8 cellular contexts compared by ENCODE assay signal in the genomic region with DNA sequence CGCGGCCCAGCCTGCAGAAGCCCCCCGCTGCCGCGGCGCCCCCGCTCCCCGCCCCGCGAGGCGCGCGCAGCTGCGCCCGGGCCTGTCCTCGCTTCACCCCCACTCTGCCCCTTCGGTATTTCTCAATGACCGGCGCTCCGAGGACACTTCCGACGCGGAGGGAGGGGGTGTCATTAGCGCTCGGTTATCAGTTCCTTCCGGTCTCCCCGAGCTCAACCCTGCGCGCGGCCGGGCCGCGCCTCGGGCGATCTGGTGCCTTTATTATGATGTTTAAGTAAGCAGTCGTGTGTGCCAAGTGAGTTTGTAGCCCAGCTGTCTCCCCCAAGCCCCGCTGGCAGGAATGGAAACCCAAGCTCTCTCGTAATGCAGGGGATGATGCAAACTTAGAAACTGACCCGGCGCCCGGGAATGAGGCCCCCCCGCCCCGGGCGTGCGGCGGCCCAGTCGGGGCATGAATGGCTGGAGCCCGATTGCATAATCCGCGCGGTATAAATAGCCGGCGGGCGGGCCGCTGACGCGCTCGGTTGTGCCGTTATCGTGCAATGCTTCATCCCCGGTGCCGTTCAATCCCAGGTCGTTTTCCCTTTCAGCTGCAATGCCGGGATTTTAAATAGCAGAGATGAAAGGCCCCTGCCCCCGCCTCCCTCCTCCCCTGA. TPM values are rescaled to one million over a fixed set of nuclear protein-coding genes. Genes with fewer than 3 reads are reported as not detected.
DNase-seq lines count a peak whose midpoint lies in the region; ATAC-seq and TF ChIP-seq lines count a peak whose summit lies in the region.

No MANE protein-coding gene starts in this region.

- peak; percentile 77 for TF ChIP-seq POLR2A in right lobe of liver (IDR thresholded peaks at IDR 0.05)

- H3K27ac ChIP-seq in BLaER1 (peak overlapping the region; percentile 89), duodenal mucosa (ENCODE audit: low read depth, low read length) (peak overlapping the region; percentile 92), right lobe of liver (peak overlapping the region; percentile 87 to 99 (median 93))

- DNase-seq in NCI-H345 (lab: John Stamatoyannopoulos, UW) (peak; percentile 85), right lobe of liver (peak; percentile 92 to 95 (median 94))
- DNase-seq in activated CD4-positive, alpha-beta T cell treated with anti-CD3 and anti-CD28 coated beads for 4 hours, result peak; percentile 9 to 10
- peak; percentile 15 for DNase-seq in stimulated activated CD8-positive, alpha-beta memory T cell treated with anti-CD3 and anti-CD28 coated beads, Interleukin-12 subunit alpha, Interleukin-12 subunit beta, amount 100 ng/mL, for 4 hours (ENCODE audit: low read depth)

- peak overlapping the region; percentile 85 for H3K9ac ChIP-seq in BLaER1
- peak overlapping the region; percentile 63 to 84 for H3K9ac ChIP-seq in duodenal mucosa (ENCODE audit: low read depth in 1 of 2, low read length in 2 of 2)

- H3K4me1 ChIP-seq in BLaER1 (peaks cover 38% of the 10 kb centered on the region), duodenal mucosa (ENCODE audit: control insufficient read depth in 1 of 2, insufficient read depth in 2 of 2, low read length in 2 of 2) (peaks cover 10% of the 10 kb centered on the region in 2 donors), right lobe of liver (peaks cover 0 to 12% (median 1%) of the 10 kb centered on the region in 4 donors)

- H4K20me1 ChIP-seq in BLaER1, result peaks cover 5% of the 10 kb centered on the region; the same call in 1 of the 2 replicates

- peak in 1 of 4 donors; percentile 1 for TF ChIP-seq CTCF in right lobe of liver (IDR thresholded peaks at IDR 0.05)

- H3K36me3 ChIP-seq in BLaER1 (no peaks in the 10 kb centered on the region), duodenal mucosa (ENCODE audit: control insufficient read depth in 1 of 2, insufficient read depth in 2 of 2, low read length in 2 of 2) (no peaks in the 10 kb centered on the region), right lobe of liver (no peaks in the 10 kb centered on the region)

- peak; percentile 29 for ATAC-seq in GM19025 (IDR thresholded peaks at IDR 0.05; ENCODE audit: low read depth, unreplicated experiment)
- ATAC-seq in HG03159 (IDR thresholded peaks at IDR 0.05; ENCODE audit: unreplicated experiment), result peak; percentile 26
- ATAC-seq in right lobe of liver, result peak; percentile 61 to 73 (median 69)

- H3K4me2 ChIP-seq in BLaER1, result peak overlapping the region; percentile 92

- under 1% methylated on average over 30 of the region's 65 CpGs for WGBS in right lobe of liver (ENCODE audit: insufficient coverage, low coverage, low lambda C conversion rate, missing lambda C conversion rate)

- intact Hi-C loops in right lobe of liver (cut with DNase I), result loop anchor here in 1 of 2 donors (10.0 kb wide), 1 partner anchor 61 kb away; no protein-coding TSS in a partner anchor

- peak overlapping the region; percentile 83 for H3K4me3 ChIP-seq in BLaER1
- peak overlapping the region; percentile 69 to 80 for H3K4me3 ChIP-seq in duodenal mucosa (ENCODE audit: low read depth in 1 of 2, low read length in 2 of 2)
- H3K4me3 ChIP-seq in right lobe of liver, result peak overlapping the region; percentile 50 to 78 (median 62)

- no peaks in the 10 kb centered on the region for H3K9me3 ChIP-seq in BLaER1
- no peaks in the 10 kb centered on the region for H3K9me3 ChIP-seq in duodenal mucosa (ENCODE audit: control insufficient read depth in 1 of 2, low read length in 2 of 2)
- no peaks in the 10 kb centered on the region for H3K9me3 ChIP-seq in right lobe of liver

- H3K27me3 ChIP-seq in BLaER1 (no peaks in the 10 kb centered on the region), duodenal mucosa (ENCODE audit: control insufficient read depth in 1 of 2, insufficient read depth in 2 of 2, low read length in 2 of 2) (no peaks in the 10 kb centered on the region), right lobe of liver (no peaks in the 10 kb centered on the region)

RNA-seq across cellular contexts. Expression of a gene that starts 3.9 kb away (rescaled TPM):
- total RNA-seq in right lobe of liver, result 10 to 100 TPM; 11.0 to 22.5 (median 15.2) TPM

Comparison
In these comparisons a context has a peak if more than half of its experiments do, and no peak if none do; other contexts are left out.
1. Peak in every context shown above with its lines: DNase-seq, ATAC-seq, H3K4me3 ChIP-seq and H3K27ac ChIP-seq.
2. DNase-seq: peak in every context shown above with its lines; median percentile 94 in right lobe of liver; 85 in NCI-H345; 15 in stimulated activated CD8-positive, alpha-beta memory T cell treated with anti-CD3 and anti-CD28 coated beads, Interleukin-12 subunit alpha, Interleukin-12 subunit beta, amount 100 ng/mL, for 4 hours; 10 in activated CD4-positive, alpha-beta T cell treated with anti-CD3 and anti-CD28 coated beads for 4 hours.